ENCODE assay signal across 9 cellular contexts in genomic region chr20:19936801-19937583, GRCh38.
A peak's percentile ranks its signal among the peaks of the same experiment; 100 is the strongest.
DNase-seq lines count a peak whose midpoint lies in the region; ATAC-seq and TF ChIP-seq lines count a peak whose summit lies in the region.
"Had no signal": no experiment of that assay in that cellular context is flagged by ENCODE, and none has a peak within 500 bp of the region (broad histone marks: within the 10 kb centered on the region; RNA-seq: fewer than 3 reads in every experiment).

No MANE protein-coding gene starts in this region.

- peak; percentile 55 for DNase-seq in CD14-positive monocyte (ENCODE audit: low spot score)
- peak; percentile 39 for DNase-seq in activated CD8-positive, alpha-beta T cell treated with anti-CD3 and anti-CD28 coated beads for 36 hours
- DNase-seq in left lung, result peak; percentile 59 to 87
- no peak for DNase-seq in effector CD8-positive, alpha-beta T cell (lab: John Stamatoyannopoulos, UW)
- DNase-seq in foreskin fibroblast, result no peak
- no peak for DNase-seq in HUDEP-2 (lab: John Stamatoyannopoulos, UW; ENCODE audit: unreplicated experiment in 76 of 76)
- no peak for DNase-seq in NCI-H1048 (lab: John Stamatoyannopoulos, UW)
- DNase-seq: NCI-H82 had no signal

- peak overlapping the region; percentile 82 to 91 for H3K4me3 Mint-ChIP-seq in CD14-positive monocyte
- no peak overlapping the region for H3K4me3 Mint-ChIP-seq in activated CD8-positive, alpha-beta T cell treated with anti-CD3 and anti-CD28 coated beads for 36 hours

- H3K36me3 Mint-ChIP-seq in CD14-positive monocyte, result peaks cover 37 to 66% of the 10 kb centered on the region in 2 donors
- no peaks in the 10 kb centered on the region for H3K36me3 Mint-ChIP-seq in activated CD8-positive, alpha-beta T cell treated with anti-CD3 and anti-CD28 coated beads for 36 hours (ENCODE audit: low read depth)

- no peaks in the 10 kb centered on the region for H3K9me3 ChIP-seq in left lung

- peaks cover 98% of the 10 kb centered on the region for H3K4me1 Mint-ChIP-seq in CD14-positive monocyte
- H3K4me1 Mint-ChIP-seq in activated CD8-positive, alpha-beta T cell treated with anti-CD3 and anti-CD28 coated beads for 36 hours (ENCODE audit: low read depth), result peaks cover 18% of the 10 kb centered on the region

- TF ChIP-seq CTCF in CD14-positive monocyte (IDR thresholded peaks at IDR 0.05), result no peak
- TF ChIP-seq CTCF in activated CD8-positive, alpha-beta T cell treated with anti-CD3 and anti-CD28 coated beads for 36 hours (IDR thresholded peaks at IDR 0.05), result no peak
- no peak for TF ChIP-seq CTCF in left lung (IDR thresholded peaks at IDR 0.05)
- TF ChIP-seq CTCF in foreskin fibroblast (IDR thresholded peaks at IDR 0.05; ENCODE audit: low read depth, low read length), result no peak

- intact Hi-C loops in CD14-positive monocyte (cut with micrococcal nuclease) (loop anchor here (2.0 to 10.0 kb wide), 5 partner anchors 22 to 70 kb away; no protein-coding TSS in a partner anchor), left lung (cut with DNase I) (no loop called here)
- intact Hi-C loops in activated CD8-positive, alpha-beta T cell treated with anti-CD3 and anti-CD28 coated beads for 36 hours (cut with micrococcal nuclease), result no loop called here

- H3K4me3 ChIP-seq in left lung, result peak overlapping the region in 1 of 2 donors; percentile 43
- no peak overlapping the region for H3K4me3 ChIP-seq in foreskin fibroblast (ENCODE audit: low read depth in 1 of 2, low read length in 2 of 2)

- peaks cover 0 to 16% of the 10 kb centered on the region in 2 donors for H3K36me3 ChIP-seq in left lung

- CTCF ChIA-PET in activated CD8-positive, alpha-beta T cell treated with anti-CD3 and anti-CD28 coated beads for 36 hours (lab: Charles Lee), result interaction anchor here (1.0 to 1.4 kb wide), 3 partner anchors 9 to 71 kb away, joined by 3 to 4 read pairs (median 3); no protein-coding TSS in a partner anchor

- peaks cover 0 to 4% (median 2%) of the 10 kb centered on the region in 3 donors for H3K27me3 Mint-ChIP-seq in CD14-positive monocyte (ENCODE audit: low read depth in 3 of 3)
- peaks cover 32% of the 10 kb centered on the region for H3K27me3 Mint-ChIP-seq in activated CD8-positive, alpha-beta T cell treated with anti-CD3 and anti-CD28 coated beads for 36 hours

- H3K4me1 ChIP-seq in left lung, result peaks cover 11 to 92% of the 10 kb centered on the region in 2 donors

- peak; percentile 40 for ATAC-seq in HG02885 (IDR thresholded peaks at IDR 0.05; ENCODE audit: poor library complexity, unreplicated experiment)
- ATAC-seq in activated CD8-positive, alpha-beta T cell treated with anti-CD3 and anti-CD28 coated beads for 36 hours, result peak; percentile 72
- ATAC-seq in left lung, result peak; percentile 13

- H3K9me3 Mint-ChIP-seq in CD14-positive monocyte, result peaks cover 0 to 5% (median 2%) of the 10 kb centered on the region in 7 donors
- no peaks in the 10 kb centered on the region for H3K9me3 Mint-ChIP-seq in activated CD8-positive, alpha-beta T cell treated with anti-CD3 and anti-CD28 coated beads for 36 hours

- POLR2A ChIA-PET in activated CD8-positive, alpha-beta T cell treated with anti-CD3 and anti-CD28 coated beads for 36 hours (lab: Charles Lee), result interaction anchor here (1.0 kb wide), 1 partner anchor 395 kb away, joined by 3 read pairs; no protein-coding TSS in a partner anchor

- peak overlapping the region; percentile 95 to 100 (median 98) for H3K27ac Mint-ChIP-seq in CD14-positive monocyte
- no peak overlapping the region for H3K27ac Mint-ChIP-seq in activated CD8-positive, alpha-beta T cell treated with anti-CD3 and anti-CD28 coated beads for 36 hours

- peak overlapping the region; percentile 9 to 77 for H3K27ac ChIP-seq in left lung

- H3K27me3 ChIP-seq in left lung, result no peaks in the 10 kb centered on the region

Comparison
In these comparisons a context has a peak if more than half of its experiments do, and no peak if none do; other contexts are left out.
1. DNase-seq: peak in CD14-positive monocyte (single experiment), activated CD8-positive, alpha-beta T cell treated with anti-CD3 and anti-CD28 coated beads for 36 hours (single experiment) and left lung (2 of 2); none in effector CD8-positive, alpha-beta T cell (single experiment), foreskin fibroblast (0 of 2), HUDEP-2 (0 of 76) and NCI-H1048 (single experiment).
2. ATAC-seq: peak in every context shown above with its lines; median percentile 72 in activated CD8-positive, alpha-beta T cell treated with anti-CD3 and anti-CD28 coated beads for 36 hours; 40 in HG02885; 13 in left lung.
3. intact Hi-C loops: an anchor here in CD14-positive monocyte (2.0 to 10.0 kb wide); none called in activated CD8-positive, alpha-beta T cell treated with anti-CD3 and anti-CD28 coated beads for 36 hours and left lung.